ENCODE assay signal across 17 cellular contexts in the genomic region with DNA sequence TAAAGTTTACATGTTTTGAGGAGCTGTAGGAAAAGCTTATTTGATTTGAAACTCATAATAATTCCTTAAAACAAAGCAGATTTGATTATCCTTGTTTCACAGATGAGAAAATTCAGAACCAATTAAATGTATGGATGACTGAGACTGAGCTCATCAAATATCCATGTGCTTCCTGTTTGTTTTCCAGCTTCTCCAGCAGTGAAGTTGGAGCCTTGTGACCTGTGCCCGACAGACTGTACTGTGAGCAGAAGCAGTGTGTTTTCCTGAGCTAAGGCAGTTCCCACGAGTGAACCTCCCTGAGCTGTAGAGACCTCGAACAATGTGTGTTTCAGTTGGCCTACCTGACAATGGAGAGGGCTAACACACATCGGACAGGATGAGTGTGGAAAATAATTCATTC.
"Had no signal": no experiment of that assay in that cellular context is flagged by ENCODE, and none has a peak within 500 bp of the region (broad histone marks: within the 10 kb centered on the region; RNA-seq: fewer than 3 reads in every experiment).

No MANE protein-coding gene starts in this region.

- H3K27me3 ChIP-seq: body of pancreas, esophagus squamous epithelium, heart left ventricle, sigmoid colon, suprapubic skin, upper lobe of left lung had no signal

- DNase-seq: activated CD4-positive, alpha-beta T cell treated with anti-CD3 and anti-CD28 coated beads, Interleukin-2, amount 10 ng/mL, durations not matched to agents 7 days and 5 days; activated CD4-positive, CD25-positive, alpha-beta regulatory T cell; activated naive CD4-positive, alpha-beta T cell treated with anti-CD3 and anti-CD28 coated beads, Interleukin-2, amount 10 ng/mL, durations not matched to agents 7 days and 5 days; activated T-cell treated with anti-CD3 and anti-CD28 coated beads for 4 hours; body of pancreas; endodermal cell; esophagus squamous epithelium; foreskin melanocyte; heart left ventricle; left ventricle myocardium inferior; sigmoid colon; stimulated activated CD4-positive, alpha-beta T cell treated with anti-CD3 and anti-CD28 coated beads, Interleukin-4, amount 100 ng/mL, for 1 hour; stimulated activated CD8-positive, alpha-beta memory T cell treated with anti-CD3 and anti-CD28 coated beads, Interleukin-4, amount 100 ng/mL, for 48 hours; stimulated activated naive CD8-positive, alpha-beta T cell treated with anti-CD3 and anti-CD28 coated beads, Interleukin-15, Interleukin-2, amounts not matched to agents 100 U/mL and 50 U/mL, for 24 hours; upper lobe of left lung had no signal

- H3K27ac ChIP-seq: body of pancreas, esophagus squamous epithelium, heart left ventricle, left ventricle myocardium inferior, sigmoid colon, suprapubic skin, upper lobe of left lung had no signal

- H3K4me1 ChIP-seq: body of pancreas, esophagus squamous epithelium, heart left ventricle, sigmoid colon, suprapubic skin, upper lobe of left lung had no signal

- ATAC-seq: body of pancreas; heart left ventricle; natural killer cell treated with Interleukin-12 subunit alpha and Interleukin-12 subunit beta and Interleukin-15 and Interleukin-18, amount 100 ng/mL, for 72 hours; stimulated activated naive CD8-positive, alpha-beta T cell treated with anti-CD3 and anti-CD28 coated beads, Interleukin-15, Interleukin-2, amounts not matched to agents 100 U/mL and 50 U/mL, for 24 hours had no signal

- H3K4me3 ChIP-seq: body of pancreas, esophagus squamous epithelium, heart left ventricle, left ventricle myocardium inferior, sigmoid colon, suprapubic skin, upper lobe of left lung had no signal

- H3K36me3 ChIP-seq: esophagus squamous epithelium, heart left ventricle, left ventricle myocardium inferior, sigmoid colon, suprapubic skin, upper lobe of left lung had no signal

- H3K9me3 ChIP-seq: body of pancreas, esophagus squamous epithelium, heart left ventricle, left ventricle myocardium inferior, sigmoid colon, suprapubic skin, upper lobe of left lung had no signal
